ENCODE assay signal across 9 cellular contexts in the genomic region with DNA sequence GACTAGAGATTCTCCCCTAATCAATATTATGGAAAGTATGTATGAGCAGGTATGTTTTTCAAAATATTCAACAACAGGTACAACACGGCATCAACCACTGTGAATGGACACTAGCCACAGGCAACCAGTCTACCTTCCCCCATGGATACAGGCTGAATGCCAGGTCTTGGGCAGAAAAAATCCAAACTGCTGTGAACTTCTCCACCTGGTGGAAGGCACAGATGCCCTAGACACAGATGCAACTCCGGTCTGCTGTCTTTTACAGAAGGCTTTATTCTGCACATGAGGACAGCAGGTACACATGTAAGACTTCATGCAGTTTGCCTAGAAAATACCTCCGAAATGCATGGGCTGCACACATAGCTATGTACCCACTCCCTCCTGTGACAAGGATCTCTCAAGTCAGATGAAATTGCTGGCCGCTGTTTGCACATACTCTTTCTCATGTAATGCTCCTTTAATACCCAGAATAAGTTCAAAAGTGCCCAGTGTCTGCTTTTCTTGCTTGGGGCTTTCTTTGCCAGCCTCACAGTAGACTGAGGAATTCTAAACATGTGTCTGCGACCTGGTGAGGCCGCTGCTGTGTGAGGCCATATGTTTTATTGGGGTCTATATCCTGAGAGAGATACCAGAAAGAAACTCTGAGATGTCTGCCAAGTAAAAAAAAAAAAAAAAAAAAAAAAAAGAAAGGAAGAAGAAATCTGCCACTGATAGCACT.
DNase-seq lines count a peak whose midpoint lies in the region; ATAC-seq, FAIRE-seq and TF ChIP-seq lines count a peak whose summit lies in the region.
"Had no signal": no experiment of that assay in that cellular context is flagged by ENCODE, and none has a peak within 500 bp of the region (broad histone marks: within the 10 kb centered on the region; RNA-seq: fewer than 3 reads in every experiment).

No MANE protein-coding gene starts in this region.

- intact Hi-C loops in left lung (cut with DNase I) = no loop called here

- no peaks in the 10 kb centered on the region for H3K9me2 ChIP-seq in hepatocyte (replicated peaks; ENCODE audit: insufficient read depth)

- no peaks in the 10 kb centered on the region for H3K79me2 ChIP-seq in hepatocyte

- H3K27me3 ChIP-seq in hepatocyte (no peaks in the 10 kb centered on the region), left lung (no peaks in the 10 kb centered on the region)

- H2AFZ ChIP-seq in hepatocyte = no peak overlapping the region

- ATAC-seq in left lung (no peak), HG03565 (IDR thresholded peaks at IDR 0.05; ENCODE audit: unreplicated experiment) (no peak)
- ATAC-seq: activated CD8-positive, alpha-beta T cell treated with anti-CD3 and anti-CD28 coated beads, Interleukin-2, amount 10 ng/mL, durations not matched to agents 7 days and 5 days had no signal

- no peaks in the 10 kb centered on the region for H4K20me1 ChIP-seq in hepatocyte (ENCODE audit: insufficient read depth, poor library complexity, severe bottlenecking)

- H3K36me3 ChIP-seq in hepatocyte (replicated peaks; ENCODE audit: insufficient read depth, low read depth) (no peaks in the 10 kb centered on the region), left lung (no peaks in the 10 kb centered on the region)

- FAIRE-seq in HTR-8/SVneo (lab: Jason Lieb, UNC) = no peak

- no peak overlapping the region for H3K4me2 ChIP-seq in hepatocyte

- H3K27ac ChIP-seq in VCaP = no peak overlapping the region
- peak overlapping the region; percentile 30 for H3K27ac ChIP-seq in hepatocyte
- H3K27ac ChIP-seq in left lung = no peak overlapping the region

- peak; percentile 12 for DNase-seq in HTR-8/SVneo (ENCODE audit: insufficient read length, low spot score)
- DNase-seq in hepatocyte (ENCODE audit: low spot score) = no peak
- no peak for DNase-seq in retinal pigment epithelial cell (ENCODE audit: low read depth)
- no peak for DNase-seq in left lung
- no peak for DNase-seq in activated CD4-positive, alpha-beta T cell treated with anti-CD3 and anti-CD28 coated beads for 4 hours
- DNase-seq: activated CD8-positive, alpha-beta T cell treated with anti-CD3 and anti-CD28 coated beads, Interleukin-2, amount 10 ng/mL, durations not matched to agents 7 days and 5 days; activated naive CD4-positive, alpha-beta T cell treated with anti-CD3 and anti-CD28 coated beads for 36 hours had no signal

- peak; percentile 32; the same call in 1 of the 2 replicates for TF ChIP-seq CTCF in VCaP (conservative IDR thresholded peaks at IDR 0.05)
- TF ChIP-seq CTCF in hepatocyte (IDR thresholded peaks at IDR 0.05; ENCODE audit: poor library complexity) = peak; percentile 13
- peak; percentile 32 for TF ChIP-seq CTCF in retinal pigment epithelial cell (conservative IDR thresholded peaks at IDR 0.05; ENCODE audit: low read depth, low read length)
- no peak for TF ChIP-seq CTCF in left lung (IDR thresholded peaks at IDR 0.05)

- H3K4me1 ChIP-seq in hepatocyte (ENCODE audit: insufficient read depth) (peaks cover 35% of the 10 kb centered on the region), left lung (no peaks in the 10 kb centered on the region)

- H3K4me3 ChIP-seq in hepatocyte (no peak overlapping the region), retinal pigment epithelial cell (ENCODE audit: low read length) (no peak overlapping the region), left lung (no peak overlapping the region)

- H3K9me3 ChIP-seq in hepatocyte (ENCODE audit: low read depth) = no peaks in the 10 kb centered on the region
- H3K9me3 ChIP-seq in left lung = no peaks in the 10 kb centered on the region

- WGBS in hepatocyte (ENCODE audit: low lambda C conversion rate, missing lambda C conversion rate) = 52% methylated on average over 6 of the region's 6 CpGs

Comparison
In these comparisons a context has a peak if more than half of its experiments do, and no peak if none do; other contexts are left out.
1. CTCF ChIP-seq: peak in VCaP (single experiment), hepatocyte (single experiment) and retinal pigment epithelial cell (single experiment); none in left lung (0 of 2).